12 cellular contexts compared by ENCODE assay signal in genomic region chr11:126862664-126863247, GRCh38.
DNase-seq lines count a peak whose midpoint lies in the region; ATAC-seq and TF ChIP-seq lines count a peak whose summit lies in the region.
"Had no signal": no experiment of that assay in that cellular context is flagged by ENCODE, and none has a peak within 500 bp of the region (broad histone marks: within the 10 kb centered on the region; RNA-seq: fewer than 3 reads in every experiment).

No MANE protein-coding gene starts in this region.

- intact Hi-C loops in CD8-positive, alpha-beta T cell (cut with DNase I, micrococcal nuclease): no loop called here
- intact Hi-C loops in lower leg skin (cut with DNase I; ENCODE audit: low total_unique reads): no loop called here

- H3K9me3 ChIP-seq in CD8-positive, alpha-beta T cell (ENCODE audit: low read length): no peaks in the 10 kb centered on the region
- H3K9me3 ChIP-seq in WERI-Rb-1 (ENCODE audit: severe bottlenecking): no peaks in the 10 kb centered on the region
- H3K9me3 ChIP-seq: Peyer's patch, uterus had no signal

- no peak for TF ChIP-seq POLR2A in lower leg skin (IDR thresholded peaks at IDR 0.05)

- no peak overlapping the region for H3K4me3 Mint-ChIP-seq in CD8-positive, alpha-beta T cell
- H3K4me3 Mint-ChIP-seq: naive thymus-derived CD4-positive, alpha-beta T cell had no signal

- H3K27me3 ChIP-seq in CD8-positive, alpha-beta T cell (ENCODE audit: insufficient read depth, low read length): no peaks in the 10 kb centered on the region
- H3K27me3 ChIP-seq in WERI-Rb-1 (ENCODE audit: insufficient read depth, low read depth, severe bottlenecking): no peaks in the 10 kb centered on the region
- H3K27me3 ChIP-seq: Peyer's patch, uterus had no signal

- H3K4me1 ChIP-seq in CD8-positive, alpha-beta T cell (ENCODE audit: insufficient read depth, low read length): no peaks in the 10 kb centered on the region
- H3K4me1 ChIP-seq: Peyer's patch, uterus had no signal

- 72 to 77% methylated on average over 7 of the region's 7 CpGs for WGBS in lower leg skin, 2 donors

- H3K4me3 ChIP-seq in CD8-positive, alpha-beta T cell (ENCODE audit: low read depth, low read length): no peak overlapping the region
- H3K4me3 ChIP-seq in WERI-Rb-1 (ENCODE audit: low read depth, low read length): no peak overlapping the region
- H3K4me3 ChIP-seq in lower leg skin (ENCODE audit: low read depth, poor library complexity, severe bottlenecking): no peak overlapping the region
- H3K4me3 ChIP-seq: Peyer's patch, uterus had no signal

- H3K27ac Mint-ChIP-seq in CD8-positive, alpha-beta T cell: no peak overlapping the region
- H3K27ac Mint-ChIP-seq: naive thymus-derived CD4-positive, alpha-beta T cell had no signal

- H3K36me3 ChIP-seq in CD8-positive, alpha-beta T cell (ENCODE audit: insufficient read depth, low read length): no peaks in the 10 kb centered on the region
- no peaks in the 10 kb centered on the region for H3K36me3 ChIP-seq in WERI-Rb-1
- H3K36me3 ChIP-seq: Peyer's patch, uterus had no signal

- no peak for TF ChIP-seq CTCF in CD8-positive, alpha-beta T cell (IDR thresholded peaks at IDR 0.05)
- TF ChIP-seq CTCF in WERI-Rb-1 (IDR thresholded peaks at IDR 0.05; ENCODE audit: low read depth, low read length) (peak; percentile 92), lower leg skin (IDR thresholded peaks at IDR 0.05) (no peak)

- H3K27ac ChIP-seq in CD8-positive, alpha-beta T cell (ENCODE audit: low read depth, low read length): no peak overlapping the region
- H3K27ac ChIP-seq in WERI-Rb-1: no peak overlapping the region
- H3K27ac ChIP-seq: Peyer's patch, uterus had no signal

- no peak for DNase-seq in CD8-positive, alpha-beta T cell
- DNase-seq in WERI-Rb-1 (peak; percentile 75), lower leg skin (ENCODE audit: low spot score in 2 of 2) (no peak)
- no peak for DNase-seq in activated CD4-positive, alpha-beta T cell treated with anti-CD3 and anti-CD28 coated beads for 48 hours
- DNase-seq: activated CD4-positive, CD25-positive, alpha-beta regulatory T cell treated with anti-CD3 and anti-CD28 coated beads, Interleukin-2, amount 50 U/mL, for 72 hours; naive thymus-derived CD4-positive, alpha-beta T cell; Peyer's patch; uterus had no signal

- no peaks in the 10 kb centered on the region for H3K36me3 Mint-ChIP-seq in CD8-positive, alpha-beta T cell
- H3K36me3 Mint-ChIP-seq: naive thymus-derived CD4-positive, alpha-beta T cell had no signal

- H3K9me3 Mint-ChIP-seq in CD8-positive, alpha-beta T cell: no peaks in the 10 kb centered on the region

- CTCF ChIA-PET in CD8-positive, alpha-beta T cell (lab: Charles Lee): no interaction called here

- peak; percentile 11 for ATAC-seq in CD8-positive, alpha-beta T cell
- ATAC-seq in GM19397 (IDR thresholded peaks at IDR 0.05; ENCODE audit: unreplicated experiment) (peak; percentile 79), HG03432 (IDR thresholded peaks at IDR 0.05; ENCODE audit: unreplicated experiment) (peak; percentile 83), GM19395 (IDR thresholded peaks at IDR 0.05; ENCODE audit: unreplicated experiment) (no peak), GM21515 (IDR thresholded peaks at IDR 0.05; ENCODE audit: unreplicated experiment) (no peak)
- ATAC-seq: naive thymus-derived CD4-positive, alpha-beta T cell had no signal

- POLR2A ChIA-PET in CD8-positive, alpha-beta T cell (lab: Charles Lee): no interaction called here

- no peaks in the 10 kb centered on the region for H3K4me1 Mint-ChIP-seq in CD8-positive, alpha-beta T cell (ENCODE audit: low read depth)

- peaks cover 4% of the 10 kb centered on the region for H3K27me3 Mint-ChIP-seq in CD8-positive, alpha-beta T cell (ENCODE audit: low read depth)

Comparison
In these comparisons a context has a peak if more than half of its experiments do, and no peak if none do; other contexts are left out.
1. ATAC-seq: peak in CD8-positive, alpha-beta T cell (single experiment), GM19397 (single experiment) and HG03432 (single experiment); none in GM19395 (single experiment) and GM21515 (single experiment).